Comparison of ENCODE assay signal across 1 cellular context in the genomic region with DNA sequence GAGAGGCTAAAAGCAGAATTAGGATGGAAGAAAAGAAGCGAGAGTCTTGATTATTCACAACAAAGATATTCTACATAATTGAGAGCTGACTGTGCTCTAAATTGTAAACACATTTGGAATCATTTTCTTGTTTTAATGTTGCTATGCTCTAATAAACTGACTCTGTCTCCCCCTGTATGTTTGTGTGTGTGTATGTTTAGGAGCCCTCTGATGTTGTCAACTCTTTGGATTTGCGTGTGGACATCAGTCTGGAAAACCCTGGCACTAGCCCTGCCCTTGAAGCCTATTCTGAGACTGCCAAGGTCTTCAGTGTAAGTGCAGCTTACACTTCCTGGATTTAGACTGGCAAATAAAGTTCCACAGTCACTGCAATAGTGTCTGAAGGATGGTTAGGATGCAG.
TF ChIP-seq lines count a peak whose summit lies in the region.

No MANE protein-coding gene starts in this region.

TF ChIP-seq in IMR-90, 13 proteins besides CTCF, POLR2A, EP300 and RAD21:
- TF ChIP-seq MXI1 (IDR thresholded peaks at IDR 0.05; ENCODE audit: borderline replicate concordance, low read depth, low read length) (no peak), FOS (IDR thresholded peaks at IDR 0.05; ENCODE audit: low read depth, low read length) (no peak; the same call in 1 of the 2 replicates), MAZ (IDR thresholded peaks at IDR 0.05; ENCODE audit: borderline replicate concordance, low read depth, low read length) (no peak), CHD1 (IDR thresholded peaks at IDR 0.05; ENCODE audit: low read depth, low read length) (no peak), SMC3 (IDR thresholded peaks at IDR 0.05; ENCODE audit: low read depth, low read length) (no peak), RFX5 (IDR thresholded peaks at IDR 0.05; ENCODE audit: low read depth, low read length) (no peak), RCOR1 (IDR thresholded peaks at IDR 0.05; ENCODE audit: insufficient replicate concordance, low read length) (no peak)
TF ChIP-seq in IMR-90: peak in this region for 0.
